17 cellular contexts compared by ENCODE assay signal in genomic region chr2:239337877-239338484, GRCh38.
DNase-seq lines count a peak whose midpoint lies in the region; ATAC-seq, FAIRE-seq and TF ChIP-seq lines count a peak whose summit lies in the region.
"Had no signal": no experiment of that assay in that cellular context is flagged by ENCODE, and none has a peak within 500 bp of the region (broad histone marks: within the 10 kb centered on the region; RNA-seq: fewer than 3 reads in every experiment).

No MANE protein-coding gene starts in this region.

- ATAC-seq in activated CD4-positive, CD25-positive, alpha-beta regulatory T cell treated with anti-CD3 and anti-CD28 coated beads, Interleukin-2, amount 50 U/mL, for 24 hours: no peak
- ATAC-seq in HepG2: no peak
- ATAC-seq: activated T-helper 17 cell treated with anti-CD3 and anti-CD28 coated beads, Interleukin-2, amount 50 U/mL, for 72 hours; foreskin keratinocyte; naive thymus-derived CD4-positive, alpha-beta T cell; Panc1 had no signal

- no peak for TF ChIP-seq POLR2A in HepG2 (IDR thresholded peaks at IDR 0.05; ENCODE audit: insufficient read depth in 1 of 2, low read depth in 2 of 2, low read length in 2 of 2)

- WGBS in HepG2 (ENCODE audit: low lambda C conversion rate): 91% methylated on average over 15 of the region's 15 CpGs

- H3K4me2 ChIP-seq in HepG2 (ENCODE audit: low read depth, low read length): no peak overlapping the region

- no peak for TF ChIP-seq CTCF in HepG2 (CRISPR knock-in tag; IDR thresholded peaks at IDR 0.05)

- no peak overlapping the region for H3K4me3 ChIP-seq in HepG2 (replicated peaks in 1 of 3; ENCODE audit: insufficient read depth in 1 of 3, low read depth in 2 of 3, low read length in 3 of 3)

- H3K79me2 ChIP-seq in HepG2 (ENCODE audit: insufficient read depth, low read length): peaks cover 46% of the 10 kb centered on the region

- CTCF ChIA-PET in HepG2 (lab: Yijun Ruan, JAX; ENCODE audit: low intra/inter-chr PET ratio, low total read pairs): no interaction called here

- peaks cover 38% of the 10 kb centered on the region; the same call in 1 of the 2 replicates for H4K20me1 ChIP-seq in HepG2 (ENCODE audit: insufficient read depth, low read length)

- H3K36me3 ChIP-seq in HepG2 (replicated peaks in 1 of 2; ENCODE audit: control insufficient read depth in 1 of 2, insufficient read depth in 2 of 2, low read length in 2 of 2): peaks cover 0 to 4% of the 10 kb centered on the region in 2 experiments; a peak in 2 of 5 replicates

- no peak overlapping the region for H3K9ac ChIP-seq in HepG2 (ENCODE audit: insufficient read depth, low read depth, low read length)

- H3K27me3 ChIP-seq in HepG2 (ENCODE audit: control insufficient read depth in 1 of 2, insufficient read depth in 2 of 2, low read length in 2 of 2): no peaks in the 10 kb centered on the region
- H3K27me3 ChIP-seq: foreskin keratinocyte had no signal

- intact Hi-C loops in HepG2 (cut with micrococcal nuclease; ENCODE audit: unreplicated experiment): no loop called here

- peaks cover 11% of the 10 kb centered on the region for H3K4me1 ChIP-seq in HepG2 (ENCODE audit: insufficient read depth, low read length)
- H3K4me1 ChIP-seq: foreskin keratinocyte had no signal

- POLR2A ChIA-PET in HepG2 (lab: Yijun Ruan, JAX): no interaction called here

- H3K9me3 ChIP-seq in HepG2 (ENCODE audit: low read length): no peaks in the 10 kb centered on the region

- no peak overlapping the region for H2AFZ ChIP-seq in HepG2 (ENCODE audit: low read length)

- no TSS peak for BruUV-seq in HepG2 (replicated peaks; lab: Mats Ljungman, UMichigan)

- DNase-seq in NCI-H146 (lab: John Stamatoyannopoulos, UW) (peak; percentile 18), NCI-H146 treated with DMSO at 0.1 percent for 48 hours (lab: John Stamatoyannopoulos, UW; ENCODE audit: unreplicated experiment) (no peak), NCI-H510A treated with DMSO at 0.1 percent for 48 hours (lab: John Stamatoyannopoulos, UW) (peak; percentile 75), iPS-NIHi7 (ENCODE audit: extremely low spot score) (peak; percentile 54), KBM-7 (no peak), HepG2 (ENCODE audit: low spot score) (no peak)
- DNase-seq: 8988T; Calu3; effector CD4-positive, alpha-beta T cell; foreskin keratinocyte; naive thymus-derived CD4-positive, alpha-beta T cell; T-helper 2 cell had no signal

- H3K27ac ChIP-seq in temporal lobe (ENCODE audit: low read depth, low read length) (peak overlapping the region; percentile 7), HepG2 (ENCODE audit: extremely low read length, insufficient read depth, low read length) (no peak overlapping the region)
- H3K27ac ChIP-seq: foreskin keratinocyte had no signal

- FAIRE-seq in HepG2 (lab: Jason Lieb, UNC): no peak
- FAIRE-seq: keratinocyte had no signal

- TF ChIP-seq RAD21 in HepG2 (CRISPR knock-in tag; IDR thresholded peaks at IDR 0.05): no peak

- no peak for TF ChIP-seq EP300 in HepG2 (IDR thresholded peaks at IDR 0.05; ENCODE audit: low read depth in 2 of 2, low read length in 2 of 2)
- TF ChIP-seq EP300 in HepG2 (CRISPR knock-in tag; IDR thresholded peaks at IDR 0.05; ENCODE audit: borderline replicate concordance): no peak

- in situ Hi-C loops in KBM-7 (cut with MboI; ENCODE audit: low pct_unique_long_range_greater_than_20kb, low sequenced_read_pairs): no loop called here
- in situ Hi-C loops in HepG2 (cut with HindIII; ENCODE audit: extremely low pct_ligation_motif_present, low pct_unique_long_range_greater_than_20kb): no loop called here

TF ChIP-seq in HepG2, 621 proteins besides CTCF, POLR2A, EP300 and RAD21:
- TF ChIP-seq, protein P1, sequence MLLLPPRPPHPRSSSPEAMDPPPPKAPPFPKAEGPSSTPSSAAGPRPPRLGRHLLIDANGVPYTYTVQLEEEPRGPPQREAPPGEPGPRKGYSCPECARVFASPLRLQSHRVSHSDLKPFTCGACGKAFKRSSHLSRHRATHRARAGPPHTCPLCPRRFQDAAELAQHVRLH (CRISPR knock-in tag; IDR thresholded peaks at IDR 0.05; ENCODE audit: borderline replicate concordance, low read depth): no peak
- no peak for TF ChIP-seq TCF12 (IDR thresholded peaks at IDR 0.05)
- TF ChIP-seq TCF12 (CRISPR knock-in tag; IDR thresholded peaks at IDR 0.05): no peak
- no peak for TF ChIP-seq TAF15 (IDR thresholded peaks at IDR 0.05; ENCODE audit: low read depth, low read length, poor library complexity, severe bottlenecking)
- TF ChIP-seq FOXO4 (CRISPR knock-in tag; conservative IDR thresholded peaks at IDR 0.05): no peak
- TF ChIP-seq MTF2 (CRISPR knock-in tag; IDR thresholded peaks at IDR 0.05; ENCODE audit: borderline replicate concordance): no peak
- no peak for TF ChIP-seq MIER2 (CRISPR knock-in tag; IDR thresholded peaks at IDR 0.05)
- TF ChIP-seq ZNF292 (CRISPR knock-in tag; IDR thresholded peaks at IDR 0.05; ENCODE audit: borderline replicate concordance, low read depth): no peak
- TF ChIP-seq, protein P2, sequence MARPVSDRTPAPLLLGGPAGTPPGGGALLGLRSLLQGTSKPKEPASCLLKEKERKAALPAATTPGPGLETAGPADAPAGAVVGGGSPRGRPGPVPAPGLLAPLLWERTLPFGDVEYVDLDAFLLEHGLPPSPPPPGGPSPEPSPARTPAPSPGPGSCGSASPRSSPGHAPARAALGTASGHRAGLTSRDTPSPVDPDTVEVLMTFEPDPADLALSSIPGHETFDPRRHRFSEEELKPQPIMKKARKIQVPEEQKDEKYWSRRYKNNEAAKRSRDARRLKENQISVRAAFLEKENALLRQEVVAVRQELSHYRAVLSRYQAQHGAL (CRISPR knock-in tag; IDR thresholded peaks at IDR 0.05; ENCODE audit: not compliant biosample characterization): no peak
- no peak for TF ChIP-seq KDM2A (CRISPR knock-in tag; IDR thresholded peaks at IDR 0.05; ENCODE audit: borderline replicate concordance, low read depth)

Comparison
In these comparisons a context has a peak if more than half of its experiments do, and no peak if none do; other contexts are left out.
1. DNase-seq: peak in NCI-H146 (single experiment), NCI-H510A treated with DMSO at 0.1 percent for 48 hours (single experiment) and iPS-NIHi7 (single experiment); none in NCI-H146 treated with DMSO at 0.1 percent for 48 hours (single experiment), KBM-7 (single experiment) and HepG2 (single experiment).